Comparison of ENCODE assay signal across 1 cellular context in genomic region chr10:49114718-49115014, GRCh38.
TF ChIP-seq lines count a peak whose summit lies in the region.

No MANE protein-coding gene starts in this region.

TF ChIP-seq in K562, 482 proteins besides CTCF, POLR2A, EP300 and RAD21 (continued from another document):
- TF ChIP-seq MGA (IDR thresholded peaks at IDR 0.05) (no peak), CAMTA2 (CRISPR knock-in tag; conservative IDR thresholded peaks at IDR 0.05) (no peak), HDAC2 (IDR thresholded peaks at IDR 0.05) (peak; percentile 42; the same call in 1 of the 2 replicates), ZBTB17 (CRISPR knock-in tag; IDR thresholded peaks at IDR 0.05) (no peak), ZBTB2 (IDR thresholded peaks at IDR 0.05) (0 out of 2 replicates have a peak, but pooled peaks have one; percentile 15)
